Comparison of ENCODE assay signal across 25 cellular contexts in the genomic region with DNA sequence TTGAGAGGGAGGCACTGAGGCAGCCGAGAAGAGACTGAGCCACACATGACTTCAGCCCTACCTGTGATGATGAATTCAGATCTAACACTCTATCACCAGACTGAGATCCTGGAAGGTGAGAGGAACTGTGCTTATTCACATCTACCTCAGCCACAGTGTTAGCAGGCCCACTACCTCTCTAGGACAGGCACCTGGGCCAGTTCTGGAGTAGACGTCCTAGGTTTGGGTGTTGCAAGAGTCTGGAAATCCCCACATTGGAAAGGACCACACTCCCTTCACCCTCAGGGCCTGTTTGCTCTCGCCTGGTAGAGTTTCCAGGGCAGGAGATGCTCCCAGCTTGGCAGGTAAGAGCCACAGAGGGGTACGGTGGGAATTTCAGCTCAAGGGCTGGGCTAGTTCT.
"Had no signal": no experiment of that assay in that cellular context is flagged by ENCODE, and none has a peak within 500 bp of the region (broad histone marks: within the 10 kb centered on the region; RNA-seq: fewer than 3 reads in every experiment).

No MANE protein-coding gene starts in this region.

- H3K36me3 ChIP-seq: gastrocnemius medialis, heart right ventricle, left lung, lower lobe of right lung had no signal

- FAIRE-seq: colon, endothelial cell of umbilical vein, islet of Langerhans, keratinocyte had no signal

- DNase-seq: dermis blood vessel endothelial cell; dorsolateral prefrontal cortex; effector CD4-positive, alpha-beta T cell; effector memory CD4-positive, alpha-beta T cell; erythroblast; foreskin melanocyte; gastrocnemius medialis; glutamatergic neuron; head of caudate nucleus; heart right ventricle; hippocampal formation; left cardiac atrium; left lung; left ventricle myocardium superior; lower lobe of right lung; mesendoderm; midbrain; naive thymus-derived CD4-positive, alpha-beta T cell had no signal

- H3K4me3 ChIP-seq: coronary artery, dorsolateral prefrontal cortex, gastrocnemius medialis, heart right ventricle, left lung, lower lobe of right lung had no signal

- H3K4me1 ChIP-seq: gastrocnemius medialis, heart right ventricle, left lung, lower lobe of right lung had no signal

- H3K27ac ChIP-seq: coronary artery, dorsolateral prefrontal cortex, epithelial cell of prostate, gastrocnemius medialis, heart right ventricle, left lung, lower lobe of right lung had no signal

- H3K4me1 Mint-ChIP-seq: memory B cell; naive thymus-derived CD4-positive, alpha-beta T cell had no signal

- H3K27me3 ChIP-seq: gastrocnemius medialis had no signal

- H3K27ac Mint-ChIP-seq: memory B cell; naive thymus-derived CD4-positive, alpha-beta T cell had no signal

- H3K4me3 Mint-ChIP-seq: memory B cell; naive thymus-derived CD4-positive, alpha-beta T cell had no signal

- H3K36me3 Mint-ChIP-seq: memory B cell had no signal
